ENCODE assay signal across 8 cellular contexts in genomic region chr17:76384222-76384986, GRCh38. TPM values are rescaled to one million over a fixed set of nuclear protein-coding genes. Genes with fewer than 3 reads are reported as not detected.
DNase-seq lines count a peak whose midpoint lies in the region; ATAC-seq, FAIRE-seq and TF ChIP-seq lines count a peak whose summit lies in the region.

SPHK1 (plus strand) TSS chr17:76384609; CDS start chr17:76385645, 1,036 bp downstream.

- DNase-seq in GM12891 (ENCODE audit: insufficient read length, low spot score) (peak; percentile 91), NCI-H2196 treated with DMSO at 0.1 percent for 48 hours (lab: John Stamatoyannopoulos, UW; ENCODE audit: unreplicated experiment) (peak; percentile 79), midbrain (lab: John Stamatoyannopoulos, UW) (peak; percentile 26)
- DNase-seq in stimulated activated CD8-positive, alpha-beta memory T cell treated with anti-CD3 and anti-CD28 coated beads, Interleukin-7, amount 100 ng/mL, for 1 hour (ENCODE audit: low read depth in 2 of 2) = peak; percentile 34 to 38
- no peak for DNase-seq in NK-92 treated with Interleukin-12 subunit alpha and Interleukin-12 subunit beta, amount 100 ng/mL, for 24 hours (lab: John Stamatoyannopoulos, UW)

- peak; percentile 92 for FAIRE-seq in GM12891 (lab: Jason Lieb, UNC)

- peak; percentile 43 for ATAC-seq in HG02571 (IDR thresholded peaks at IDR 0.05; ENCODE audit: unreplicated experiment)

- TF ChIP-seq POLR2A in GM12891 (IDR thresholded peaks at IDR 0.05; ENCODE audit: low read depth, low read length) = no peak

- CTCF ChIA-PET in activated CD8-positive, alpha-beta memory T cell treated with anti-CD3 and anti-CD28 coated beads for 36 hours (lab: Charles Lee) = interaction anchor here (0.5 to 6.3 kb wide), 12 partner anchors 13 to 616 kb away, joined by 3 to 57 read pairs (median 4); partner anchors contain the start of genes EXOC7 and PRPSAP1

- in situ Hi-C loops in endometrial microvascular endothelial cells (cut with HindIII; ENCODE audit: inconsistent ontology term, low pct_unique_long_range_greater_than_20kb, low sequenced_read_pairs) = no loop called here

- POLR2A ChIA-PET in activated CD8-positive, alpha-beta memory T cell treated with anti-CD3 and anti-CD28 coated beads for 36 hours (lab: Charles Lee) = interaction anchor here (1.1 to 4.6 kb wide), 4 partner anchors 30 to 326 kb away, joined by 3 to 39 read pairs (median 4); partner anchors contain the start of gene PRPSAP1

TF ChIP-seq in GM12891, 5 proteins besides CTCF, POLR2A, EP300 and RAD21:
- TF ChIP-seq POLR2AphosphoS5 (IDR thresholded peaks at IDR 0.05; ENCODE audit: low read depth, low read length) (no peak), POU2F2 (IDR thresholded peaks at IDR 0.05; ENCODE audit: low read depth, low read length) (no peak), PAX5 (IDR thresholded peaks at IDR 0.05; ENCODE audit: insufficient read depth, low read length, severe bottlenecking) (no peak), TAF1 (IDR thresholded peaks at IDR 0.05; ENCODE audit: low read depth, low read length) (no peak), SPI1 (IDR thresholded peaks at IDR 0.05; ENCODE audit: low read depth, low read length) (no peak)

RNA-seq across cellular contexts. Expression of gene SPHK1, which starts in this region (rescaled TPM):
- 0.27 TPM for polyA plus RNA-seq in GM12891 (2012; ENCODE audit: low read depth, missing spikeins)
- 10 to 100 TPM; 24.3 to 24.4 TPM for total RNA-seq in activated CD8-positive, alpha-beta memory T cell treated with anti-CD3 and anti-CD28 coated beads for 36 hours
- total RNA-seq in endometrial microvascular endothelial cells (ENCODE audit: inconsistent ontology term) = 121 TPM
